Comparison of ENCODE assay signal across 13 cellular contexts in the genomic region with DNA sequence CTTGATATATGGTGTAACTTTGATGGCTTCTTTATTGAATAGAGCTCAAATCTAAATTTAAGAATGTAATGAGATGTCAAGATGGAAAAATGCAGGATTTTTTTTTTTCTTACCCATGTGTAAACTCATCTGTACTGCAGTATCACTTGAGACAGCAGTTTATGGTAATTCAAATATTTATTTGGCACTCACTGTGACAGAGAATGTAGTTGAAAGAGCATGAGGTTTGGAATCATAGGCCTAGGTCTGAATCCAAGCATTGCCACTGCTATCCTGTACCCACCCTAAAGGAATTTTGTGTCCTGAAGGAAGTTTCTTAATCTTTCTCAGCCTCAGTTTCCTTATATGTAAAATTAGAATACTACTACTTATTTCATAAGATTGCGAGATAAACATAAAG. TPM values are rescaled to one million over a fixed set of nuclear protein-coding genes. Genes with fewer than 3 reads are reported as not detected.
DNase-seq lines count a peak whose midpoint lies in the region; ATAC-seq, FAIRE-seq and TF ChIP-seq lines count a peak whose summit lies in the region.
"Had no signal": no experiment of that assay in that cellular context is flagged by ENCODE, and none has a peak within 500 bp of the region (broad histone marks: within the 10 kb centered on the region; RNA-seq: fewer than 3 reads in every experiment).

No MANE protein-coding gene starts in this region.

- peaks cover 39% of the 10 kb centered on the region for H3K4me1 ChIP-seq in HepG2 (ENCODE audit: insufficient read depth, low read length)
- peaks cover 3 to 27% (median 16%) of the 10 kb centered on the region in 4 donors for H3K4me1 ChIP-seq in right lobe of liver
- no peaks in the 10 kb centered on the region for H3K4me1 ChIP-seq in urinary bladder (ENCODE audit: insufficient read depth)

- 93% methylated on average over 1 of the region's 1 CpG for WGBS in HepG2 (ENCODE audit: low lambda C conversion rate)
- 88% methylated on average over 1 of the region's 1 CpG for WGBS in right lobe of liver (ENCODE audit: insufficient coverage, low coverage, low lambda C conversion rate, missing lambda C conversion rate)
- 92% methylated on average over 1 of the region's 1 CpG for WGBS in urinary bladder

- no peak overlapping the region for H3K27ac Mint-ChIP-seq in T-helper 17 cell

- H4K20me1 ChIP-seq in HepG2 (ENCODE audit: insufficient read depth, low read length): peaks cover 20% of the 10 kb centered on the region; the same call in 1 of the 2 replicates

- no peaks in the 10 kb centered on the region for H3K27me3 Mint-ChIP-seq in T-helper 17 cell

- CTCF ChIA-PET in HepG2 (lab: Yijun Ruan, JAX; ENCODE audit: low intra/inter-chr PET ratio, low total read pairs): no interaction called here

- intact Hi-C loops in HepG2 (cut with micrococcal nuclease; ENCODE audit: unreplicated experiment): loop anchor here (2.0 to 5.0 kb wide), 2 partner anchors 39 to 201 kb away; no protein-coding TSS in a partner anchor
- intact Hi-C loops in right lobe of liver (cut with DNase I): no loop called here

- H3K9me3 ChIP-seq in HepG2 (ENCODE audit: low read length): no peaks in the 10 kb centered on the region
- no peaks in the 10 kb centered on the region for H3K9me3 ChIP-seq in right lobe of liver
- H3K9me3 ChIP-seq in T-helper 17 cell (ENCODE audit: control insufficient read depth, low read length, poor library complexity, severe bottlenecking): no peaks in the 10 kb centered on the region
- H3K9me3 ChIP-seq: uterus had no signal

- TF ChIP-seq RAD21 in HepG2 (CRISPR knock-in tag; IDR thresholded peaks at IDR 0.05): no peak

- BruUV-seq in HepG2 (replicated peaks; lab: Mats Ljungman, UMichigan): no TSS peak

- FAIRE-seq in HepG2 (lab: Jason Lieb, UNC): no peak
- FAIRE-seq in islet of Langerhans (lab: Jason Lieb, UNC): peak; percentile 96

- H3K4me1 Mint-ChIP-seq in T-helper 17 cell: peaks cover 39% of the 10 kb centered on the region

- in situ Hi-C loops in HepG2 (cut with HindIII; ENCODE audit: extremely low pct_ligation_motif_present, low pct_unique_long_range_greater_than_20kb): loop anchor here (10.0 kb wide), 1 partner anchor 191 kb away; no protein-coding TSS in a partner anchor

- peaks cover 5% of the 10 kb centered on the region for H3K36me3 Mint-ChIP-seq in T-helper 17 cell (ENCODE audit: low read depth)

- H3K79me2 ChIP-seq in HepG2 (ENCODE audit: insufficient read depth, low read length): peaks cover 81% of the 10 kb centered on the region

- TF ChIP-seq EP300 in HepG2 (IDR thresholded peaks at IDR 0.05; ENCODE audit: low read depth in 2 of 2, low read length in 2 of 2) (no peak), HepG2 (CRISPR knock-in tag; IDR thresholded peaks at IDR 0.05; ENCODE audit: borderline replicate concordance) (no peak)

- H3K27ac ChIP-seq in HepG2 (ENCODE audit: extremely low read length, insufficient read depth, low read length) (peak overlapping the region; percentile 12), right lobe of liver (no peak overlapping the region), urinary bladder (ENCODE audit: low read depth) (peak overlapping the region; percentile 38)

- no peak for ATAC-seq in HepG2
- no peak for ATAC-seq in right lobe of liver
- ATAC-seq in T-helper 17 cell: no peak
- no peak for ATAC-seq in GM18502 (IDR thresholded peaks at IDR 0.05; ENCODE audit: poor library complexity, unreplicated experiment)

- DNase-seq in HepG2 (ENCODE audit: low spot score) (no peak), right lobe of liver (no peak), T-helper 17 cell (no peak), NCI-H446 treated with DMSO at 0.1 percent for 48 hours (lab: John Stamatoyannopoulos, UW) (no peak), NCI-H187 treated with DMSO at 0.1 percent for 48 hours (lab: John Stamatoyannopoulos, UW) (no peak)
- DNase-seq: H7; NCI-H1694; SHP77; stimulated activated CD4-positive, alpha-beta T cell treated with anti-CD3 and anti-CD28 coated beads, Interleukin-4, amount 100 ng/mL, for 4 hours; uterus had no signal

- peak overlapping the region; percentile 12 for H3K4me2 ChIP-seq in HepG2 (ENCODE audit: low read depth, low read length)

- TF ChIP-seq POLR2A in HepG2 (IDR thresholded peaks at IDR 0.05; ENCODE audit: insufficient read depth in 1 of 2, low read depth in 2 of 2, low read length in 2 of 2) (no peak), right lobe of liver (IDR thresholded peaks at IDR 0.05) (no peak)

- H3K4me3 ChIP-seq in HepG2 (replicated peaks in 1 of 3; ENCODE audit: insufficient read depth in 1 of 3, low read depth in 2 of 3, low read length in 3 of 3) (no peak overlapping the region), right lobe of liver (no peak overlapping the region), urinary bladder (ENCODE audit: low read depth, low read length) (no peak overlapping the region)
- H3K4me3 ChIP-seq: uterus had no signal

- no peak overlapping the region for H3K9ac ChIP-seq in HepG2 (ENCODE audit: insufficient read depth, low read depth, low read length)

- no peaks in the 10 kb centered on the region; a peak in 1 of 5 replicates for H3K36me3 ChIP-seq in HepG2 (replicated peaks in 1 of 2; ENCODE audit: control insufficient read depth in 1 of 2, insufficient read depth in 2 of 2, low read length in 2 of 2)
- H3K36me3 ChIP-seq in right lobe of liver: no peaks in the 10 kb centered on the region
- no peaks in the 10 kb centered on the region for H3K36me3 ChIP-seq in urinary bladder (ENCODE audit: insufficient read depth)
- H3K36me3 ChIP-seq: uterus had no signal

- peak overlapping the region; percentile 12 for H3K4me3 Mint-ChIP-seq in T-helper 17 cell

- H2AFZ ChIP-seq in HepG2 (ENCODE audit: low read length): no peak overlapping the region

- TF ChIP-seq CTCF in HepG2 (CRISPR knock-in tag; IDR thresholded peaks at IDR 0.05) (no peak), right lobe of liver (IDR thresholded peaks at IDR 0.05) (no peak)

- POLR2A ChIA-PET in HepG2 (lab: Yijun Ruan, JAX): interaction anchor here (1.0 to 1.2 kb wide), 2 partner anchors 29 to 92 kb away, joined by 3 to 4 read pairs; a partner anchor contains a TSS

- H3K27me3 ChIP-seq in HepG2 (ENCODE audit: control insufficient read depth in 1 of 2, insufficient read depth in 2 of 2, low read length in 2 of 2) (no peaks in the 10 kb centered on the region; a peak in 1 of 5 replicates), right lobe of liver (no peaks in the 10 kb centered on the region)
- H3K27me3 ChIP-seq: uterus had no signal

TF ChIP-seq in HepG2, 621 proteins besides CTCF, POLR2A, EP300 and RAD21:
- TF ChIP-seq, protein P1, sequence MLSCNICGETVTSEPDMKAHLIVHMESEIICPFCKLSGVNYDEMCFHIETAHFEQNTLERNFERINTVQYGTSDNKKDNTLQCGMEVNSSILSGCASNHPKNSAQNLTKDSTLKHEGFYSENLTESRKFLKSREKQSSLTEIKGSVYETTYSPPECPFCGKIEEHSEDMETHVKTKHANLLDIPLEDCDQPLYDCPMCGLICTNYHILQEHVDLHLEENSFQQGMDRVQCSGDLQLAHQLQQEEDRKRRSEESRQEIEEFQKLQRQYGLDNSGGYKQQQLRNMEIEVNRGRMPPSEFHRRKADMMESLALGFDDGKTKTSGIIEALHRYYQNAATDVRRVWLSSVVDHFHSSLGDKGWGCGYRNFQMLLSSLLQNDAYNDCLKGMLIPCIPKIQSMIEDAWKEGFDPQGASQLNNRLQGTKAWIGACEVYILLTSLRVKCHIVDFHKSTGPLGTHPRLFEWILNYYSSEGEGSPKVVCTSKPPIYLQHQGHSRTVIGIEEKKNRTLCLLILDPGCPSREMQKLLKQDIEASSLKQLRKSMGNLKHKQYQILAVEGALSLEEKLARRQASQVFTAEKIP (CRISPR knock-in tag; IDR thresholded peaks at IDR 0.05; ENCODE audit: borderline replicate concordance): no peak
- TF ChIP-seq ZNF33A (CRISPR knock-in tag; IDR thresholded peaks at IDR 0.05; ENCODE audit: borderline replicate concordance): 0 out of 2 replicates have a peak, but pooled peaks have one; percentile 42
TF ChIP-seq in HepG2: peak in this region for 1.

RNA-seq across cellular contexts. Expression of a gene that starts 3.8 kb away (rescaled TPM):
- total RNA-seq in HepG2 (2016; rRNA removed; fragmentation: Illumina TruSeq; extraction: Trizol): 51.9 and 79.5 TPM in 2 replicates
- total RNA-seq in HepG2 (2016; cell fraction: cytosol; rRNA removed; fragmentation: Illumina TruSeq; extraction: Trizol; ENCODE audit: low read depth): 30.8 and 35.3 TPM in 2 replicates
- 53.4 and 76.4 TPM in 2 replicates for total RNA-seq in HepG2 (2016; cell fraction: insoluble cytoplasmic fraction; rRNA removed; fragmentation: Illumina TruSeq; extraction: Trizol)
- 35.2 and 40.3 TPM in 2 replicates for total RNA-seq in HepG2 (2016; cell fraction: membrane; rRNA removed; fragmentation: Illumina TruSeq; extraction: Trizol)
- 48.0 and 50.4 TPM in 2 replicates for total RNA-seq in HepG2 (2016; cell fraction: nucleus; rRNA removed; fragmentation: Illumina TruSeq; extraction: Trizol)
- 49.3 and 51.8 TPM in 2 replicates for polyA plus RNA-seq in HepG2 (2011; rRNA removed)
- polyA plus RNA-seq in HepG2 (2011; cell fraction: cytosol; rRNA removed): 29.0 and 29.6 TPM in 2 replicates
- polyA plus RNA-seq in HepG2 (2011; cell fraction: nucleus; rRNA removed): 38.1 and 40.9 TPM in 2 replicates
- polyA plus RNA-seq in HepG2 (2012): 24.6 and 28.3 TPM in 2 replicates
- polyA plus RNA-seq in HepG2 (2016; cell fraction: cytosol; fragmentation: Illumina TruSeq; extraction: Trizol; ENCODE audit: low read depth): 7.6 and 8.2 TPM in 2 replicates
- 40.9 and 45.2 TPM in 2 replicates for polyA plus RNA-seq in HepG2 (2016; cell fraction: insoluble cytoplasmic fraction; fragmentation: Illumina TruSeq; extraction: Trizol; ENCODE audit: low read depth)
- polyA plus RNA-seq in HepG2 (2016; cell fraction: membrane; fragmentation: Illumina TruSeq; extraction: Trizol; ENCODE audit: low read depth): 14.6 and 15.8 TPM in 2 replicates
- 24.2 and 42.3 TPM in 2 replicates for polyA plus RNA-seq in HepG2 (2016; cell fraction: nucleus; fragmentation: Illumina TruSeq; extraction: Trizol; ENCODE audit: insufficient read depth, low read depth)
- polyA minus RNA-seq in HepG2 (2011; rRNA and poly(A)+ RNA removed; ENCODE audit: low replicate concordance): 92.6 and 106 TPM in 2 replicates
- polyA minus RNA-seq in HepG2 (2011; cell fraction: cytosol; rRNA and poly(A)+ RNA removed): 36.9 and 38.6 TPM in 2 replicates
- 76.7 and 91.5 TPM in 2 replicates for polyA minus RNA-seq in HepG2 (2011; cell fraction: nucleus; rRNA and poly(A)+ RNA removed)
- total RNA-seq in right lobe of liver: 10 to 100 TPM; 10.1 to 22.6 (median 16.8) TPM
- total RNA-seq in T-helper 17 cell: 10 to 100 TPM; 73.7 to 89.3 TPM
- 91.5 TPM for total RNA-seq in urinary bladder
- polyA plus RNA-seq in urinary bladder: 14.8 TPM

Comparison
In these comparisons a context has a peak if more than half of its experiments do, and no peak if none do; other contexts are left out.
1. H3K27ac ChIP-seq: peak in HepG2 (single experiment) and urinary bladder (single experiment); none in right lobe of liver (0 of 3).